Comparison of ENCODE assay signal across 8 cellular contexts in genomic region chr22:45064313-45065268, GRCh38. TPM values are rescaled to one million over a fixed set of nuclear protein-coding genes. Genes with fewer than 3 reads are reported as not detected.
DNase-seq lines count a peak whose midpoint lies in the region; ATAC-seq lines count a peak whose summit lies in the region.

No MANE protein-coding gene starts in this region.

- H2AFZ ChIP-seq in ACC112 (ENCODE audit: low read length, unreplicated experiment) = no peak overlapping the region

- no peaks in the 10 kb centered on the region for H3K79me2 ChIP-seq in ACC112 (ENCODE audit: control insufficient read depth, insufficient read depth, low read length, unreplicated experiment)

- peaks cover 13% of the 10 kb centered on the region for H3K4me1 ChIP-seq in ACC112 (ENCODE audit: control insufficient read depth, insufficient read depth, low read length, unreplicated experiment)

- no peaks in the 10 kb centered on the region for H3K36me3 ChIP-seq in ACC112 (ENCODE audit: insufficient read depth, low read length)

- peaks cover 21% of the 10 kb centered on the region for H3K4me1 Mint-ChIP-seq in activated T-cell treated with anti-CD3 and anti-CD28 coated beads, Interleukin-2, amount 50 U/mL, for 24 hours (ENCODE audit: low read depth)

- DNase-seq in activated T-cell treated with anti-CD3 and anti-CD28 coated beads, Interleukin-2, amount 50 U/mL, for 24 hours = peak; percentile 68
- DNase-seq in kidney tubule cell (ENCODE audit: low spot score) (peak; percentile 18), left lobe of liver (ENCODE audit: low spot score) (no peak), NCI-H82 (lab: John Stamatoyannopoulos, UW) (no peak)

- peaks cover 2% of the 10 kb centered on the region for H3K9me3 Mint-ChIP-seq in activated T-cell treated with anti-CD3 and anti-CD28 coated beads, Interleukin-2, amount 50 U/mL, for 24 hours

- H3K27me3 ChIP-seq in ACC112 (ENCODE audit: insufficient read depth, low read length) = no peaks in the 10 kb centered on the region

- peak overlapping the region; percentile 25 for H3K4me3 Mint-ChIP-seq in activated T-cell treated with anti-CD3 and anti-CD28 coated beads, Interleukin-2, amount 50 U/mL, for 24 hours

- H3K27ac ChIP-seq in ACC112 (ENCODE audit: low read depth, low read length) = peak overlapping the region; percentile 72

- peak overlapping the region; percentile 65 for H3K27ac Mint-ChIP-seq in activated T-cell treated with anti-CD3 and anti-CD28 coated beads, Interleukin-2, amount 50 U/mL, for 24 hours

- peak overlapping the region; percentile 56; the same call in 1 of the 2 replicates for H3K4me3 ChIP-seq in ACC112 (ENCODE audit: low read depth, low read length)

- peaks cover 21% of the 10 kb centered on the region for H3K27me3 Mint-ChIP-seq in activated T-cell treated with anti-CD3 and anti-CD28 coated beads, Interleukin-2, amount 50 U/mL, for 24 hours

- H3K36me3 Mint-ChIP-seq in activated T-cell treated with anti-CD3 and anti-CD28 coated beads, Interleukin-2, amount 50 U/mL, for 24 hours (ENCODE audit: low read depth) = no peaks in the 10 kb centered on the region

- peak; percentile 66 for ATAC-seq in HG03439 (IDR thresholded peaks at IDR 0.05; ENCODE audit: unreplicated experiment)
- ATAC-seq in left lobe of liver = no peak
- no peak for ATAC-seq in GM18520 (IDR thresholded peaks at IDR 0.05; ENCODE audit: unreplicated experiment)
- no peak for ATAC-seq in HG03280 (IDR thresholded peaks at IDR 0.05; ENCODE audit: unreplicated experiment)

RNA-seq across cellular contexts. Expression of gene PHF21B, which starts 54.8 kb away (rescaled TPM):
- total RNA-seq in left lobe of liver = not detected

Comparison
In these comparisons a context has a peak if more than half of its experiments do, and no peak if none do; other contexts are left out.
1. DNase-seq: peak in activated T-cell treated with anti-CD3 and anti-CD28 coated beads, Interleukin-2, amount 50 U/mL, for 24 hours (single experiment) and kidney tubule cell (single experiment); none in left lobe of liver (single experiment) and NCI-H82 (single experiment).